ENCODE assay signal across 1 cellular context in the genomic region with DNA sequence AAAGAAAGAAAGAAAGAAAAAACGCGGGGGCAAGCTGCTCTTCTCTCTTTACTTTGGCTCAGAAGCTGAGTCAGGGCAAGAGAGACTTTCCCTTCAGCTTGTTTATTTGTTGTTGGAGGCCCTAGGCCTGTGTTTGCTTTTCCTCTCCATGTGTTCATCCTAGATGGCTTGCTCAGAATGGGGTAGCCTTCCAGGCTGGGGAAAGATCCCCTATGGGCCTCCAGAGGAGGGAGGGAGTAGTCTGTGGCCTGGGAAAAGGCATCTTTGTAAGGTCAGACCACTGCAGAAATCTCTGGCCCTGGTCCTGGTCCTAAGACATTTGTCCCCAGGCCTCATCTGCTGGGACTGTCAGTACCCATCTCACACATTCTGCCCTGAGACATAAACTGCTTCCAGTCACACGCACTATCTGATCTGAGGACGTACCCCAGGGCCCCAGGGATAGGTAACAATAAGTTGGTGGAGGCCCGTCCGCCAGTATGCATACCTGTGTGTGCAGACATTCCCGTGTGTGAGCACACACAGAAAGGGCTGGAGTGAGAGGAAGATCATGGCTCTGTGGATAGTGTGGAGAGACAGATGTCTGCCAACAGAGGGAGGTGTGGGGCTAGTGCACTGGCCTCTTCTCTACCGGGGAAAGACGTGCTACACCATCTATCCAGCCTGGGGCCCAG.
TF ChIP-seq lines count a peak whose summit lies in the region.

No MANE protein-coding gene starts in this region.

TF ChIP-seq in GM12878, 131 proteins besides CTCF, POLR2A, EP300 and RAD21:
- peak; percentile 32; the same call in 1 of the 2 replicates for TF ChIP-seq YY1 (IDR thresholded peaks at IDR 0.05; ENCODE audit: low read depth, low read length)
- TF ChIP-seq SMC3 (IDR thresholded peaks at IDR 0.05; ENCODE audit: borderline replicate concordance, low read length) = peak; percentile 89
- TF ChIP-seq, protein P1, sequence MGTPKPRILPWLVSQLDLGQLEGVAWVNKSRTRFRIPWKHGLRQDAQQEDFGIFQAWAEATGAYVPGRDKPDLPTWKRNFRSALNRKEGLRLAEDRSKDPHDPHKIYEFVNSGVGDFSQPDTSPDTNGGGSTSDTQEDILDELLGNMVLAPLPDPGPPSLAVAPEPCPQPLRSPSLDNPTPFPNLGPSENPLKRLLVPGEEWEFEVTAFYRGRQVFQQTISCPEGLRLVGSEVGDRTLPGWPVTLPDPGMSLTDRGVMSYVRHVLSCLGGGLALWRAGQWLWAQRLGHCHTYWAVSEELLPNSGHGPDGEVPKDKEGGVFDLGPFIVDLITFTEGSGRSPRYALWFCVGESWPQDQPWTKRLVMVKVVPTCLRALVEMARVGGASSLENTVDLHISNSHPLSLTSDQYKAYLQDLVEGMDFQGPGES (IDR thresholded peaks at IDR 0.05) = no peak
TF ChIP-seq in GM12878: peak in this region for 2.
